ENCODE assay signal across 1 cellular context in the genomic region with DNA sequence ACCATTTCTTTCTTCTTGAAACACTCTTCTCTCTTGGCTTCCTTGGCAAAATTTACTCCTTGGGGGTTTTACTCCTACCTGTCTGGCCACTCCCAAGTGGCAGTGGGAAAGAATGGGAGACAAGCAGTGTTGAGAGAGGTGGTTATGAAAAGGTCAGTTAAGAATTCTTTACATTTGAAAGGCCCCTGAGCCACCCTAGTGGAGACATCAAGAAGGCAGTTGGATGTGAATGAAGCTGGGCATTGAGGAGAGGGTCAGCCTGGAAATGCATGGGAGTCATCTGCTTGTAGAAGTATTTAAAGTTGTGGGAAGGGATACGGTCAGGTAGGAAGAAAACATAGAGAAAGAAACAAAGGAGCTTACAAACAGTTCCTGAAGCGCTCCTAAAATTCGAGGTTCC.
TF ChIP-seq lines count a peak whose summit lies in the region.

No MANE protein-coding gene starts in this region.

TF ChIP-seq in GM23338, 12 proteins besides CTCF, POLR2A, EP300 and RAD21:
- TF ChIP-seq, protein P1, sequence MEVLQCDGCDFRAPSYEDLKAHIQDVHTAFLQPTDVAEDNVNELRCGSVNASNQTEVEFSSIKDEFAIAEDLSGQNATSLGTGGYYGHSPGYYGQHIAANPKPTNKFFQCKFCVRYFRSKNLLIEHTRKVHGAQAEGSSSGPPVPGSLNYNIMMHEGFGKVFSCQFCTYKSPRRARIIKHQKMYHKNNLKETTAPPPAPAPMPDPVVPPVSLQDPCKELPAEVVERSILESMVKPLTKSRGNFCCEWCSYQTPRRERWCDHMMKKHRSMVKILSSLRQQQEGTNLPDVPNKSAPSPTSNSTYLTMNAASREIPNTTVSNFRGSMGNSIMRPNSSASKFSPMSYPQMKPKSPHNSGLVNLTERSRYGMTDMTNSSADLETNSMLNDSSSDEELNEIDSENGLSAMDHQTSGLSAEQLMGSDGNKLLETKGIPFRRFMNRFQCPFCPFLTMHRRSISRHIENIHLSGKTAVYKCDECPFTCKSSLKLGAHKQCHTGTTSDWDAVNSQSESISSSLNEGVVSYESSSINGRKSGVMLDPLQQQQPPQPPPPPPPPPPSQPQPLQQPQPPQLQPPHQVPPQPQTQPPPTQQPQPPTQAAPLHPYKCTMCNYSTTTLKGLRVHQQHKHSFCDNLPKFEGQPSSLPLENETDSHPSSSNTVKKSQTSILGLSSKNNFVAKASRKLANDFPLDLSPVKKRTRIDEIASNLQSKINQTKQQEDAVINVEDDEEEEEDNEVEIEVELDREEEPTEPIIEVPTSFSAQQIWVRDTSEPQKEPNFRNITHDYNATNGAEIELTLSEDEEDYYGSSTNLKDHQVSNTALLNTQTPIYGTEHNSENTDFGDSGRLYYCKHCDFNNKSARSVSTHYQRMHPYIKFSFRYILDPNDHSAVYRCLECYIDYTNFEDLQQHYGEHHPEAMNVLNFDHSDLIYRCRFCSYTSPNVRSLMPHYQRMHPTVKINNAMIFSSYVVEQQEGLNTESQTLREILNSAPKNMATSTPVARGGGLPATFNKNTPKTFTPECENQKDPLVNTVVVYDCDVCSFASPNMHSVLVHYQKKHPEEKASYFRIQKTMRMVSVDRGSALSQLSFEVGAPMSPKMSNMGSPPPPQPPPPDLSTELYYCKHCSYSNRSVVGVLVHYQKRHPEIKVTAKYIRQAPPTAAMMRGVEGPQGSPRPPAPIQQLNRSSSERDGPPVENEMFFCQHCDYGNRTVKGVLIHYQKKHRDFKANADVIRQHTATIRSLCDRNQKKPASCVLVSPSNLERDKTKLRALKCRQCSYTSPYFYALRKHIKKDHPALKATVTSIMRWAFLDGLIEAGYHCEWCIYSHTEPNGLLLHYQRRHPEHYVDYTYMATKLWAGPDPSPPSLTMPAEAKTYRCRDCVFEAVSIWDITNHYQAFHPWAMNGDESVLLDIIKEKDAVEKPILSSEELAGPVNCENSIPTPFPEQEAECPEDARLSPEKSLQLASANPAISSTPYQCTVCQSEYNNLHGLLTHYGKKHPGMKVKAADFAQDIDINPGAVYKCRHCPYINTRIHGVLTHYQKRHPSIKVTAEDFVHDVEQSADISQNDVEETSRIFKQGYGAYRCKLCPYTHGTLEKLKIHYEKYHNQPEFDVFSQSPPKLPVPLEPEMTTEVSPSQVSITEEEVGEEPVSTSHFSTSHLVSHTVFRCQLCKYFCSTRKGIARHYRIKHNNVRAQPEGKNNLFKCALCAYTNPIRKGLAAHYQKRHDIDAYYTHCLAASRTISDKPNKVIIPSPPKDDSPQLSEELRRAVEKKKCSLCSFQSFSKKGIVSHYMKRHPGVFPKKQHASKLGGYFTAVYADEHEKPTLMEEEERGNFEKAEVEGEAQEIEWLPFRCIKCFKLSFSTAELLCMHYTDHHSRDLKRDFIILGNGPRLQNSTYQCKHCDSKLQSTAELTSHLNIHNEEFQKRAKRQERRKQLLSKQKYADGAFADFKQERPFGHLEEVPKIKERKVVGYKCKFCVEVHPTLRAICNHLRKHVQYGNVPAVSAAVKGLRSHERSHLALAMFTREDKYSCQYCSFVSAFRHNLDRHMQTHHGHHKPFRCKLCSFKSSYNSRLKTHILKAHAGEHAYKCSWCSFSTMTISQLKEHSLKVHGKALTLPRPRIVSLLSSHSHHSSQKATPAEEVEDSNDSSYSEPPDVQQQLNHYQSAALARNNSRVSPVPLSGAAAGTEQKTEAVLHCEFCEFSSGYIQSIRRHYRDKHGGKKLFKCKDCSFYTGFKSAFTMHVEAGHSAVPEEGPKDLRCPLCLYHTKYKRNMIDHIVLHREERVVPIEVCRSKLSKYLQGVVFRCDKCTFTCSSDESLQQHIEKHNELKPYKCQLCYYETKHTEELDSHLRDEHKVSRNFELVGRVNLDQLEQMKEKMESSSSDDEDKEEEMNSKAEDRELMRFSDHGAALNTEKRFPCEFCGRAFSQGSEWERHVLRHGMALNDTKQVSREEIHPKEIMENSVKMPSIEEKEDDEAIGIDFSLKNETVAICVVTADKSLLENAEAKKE (CRISPR knock-in tag; IDR thresholded peaks at IDR 0.05): peak; percentile 85
- no peak for TF ChIP-seq JUNB (IDR thresholded peaks at IDR 0.05; ENCODE audit: unreplicated experiment)
- peak; percentile 92 for TF ChIP-seq ZNF114 (CRISPR knock-in tag; IDR thresholded peaks at IDR 0.05)
- no peak for TF ChIP-seq CREB1 (CRISPR knock-in tag; IDR thresholded peaks at IDR 0.05; ENCODE audit: low read depth)
- TF ChIP-seq NANOG (IDR thresholded peaks at IDR 0.05; ENCODE audit: borderline replicate concordance): peak; percentile 60; the same call in 1 of the 2 replicates
